Comparison of ENCODE assay signal across 30 cellular contexts in genomic region chr7:75690121-75690523, GRCh38. TPM values are rescaled to one million over a fixed set of nuclear protein-coding genes. Genes with fewer than 3 reads are reported as not detected.
DNase-seq lines count a peak whose midpoint lies in the region; ATAC-seq and TF ChIP-seq lines count a peak whose summit lies in the region.
"Had no signal": no experiment of that assay in that cellular context is flagged by ENCODE, and none has a peak within 500 bp of the region (broad histone marks: within the 10 kb centered on the region; RNA-seq: fewer than 3 reads in every experiment).

No MANE protein-coding gene starts in this region.

- ATAC-seq in GM21423 (IDR thresholded peaks at IDR 0.05; ENCODE audit: unreplicated experiment) = peak; percentile 49
- peak; percentile 53 to 54 for ATAC-seq in naive B cell (ENCODE audit: low read depth in 2 of 2)
- ATAC-seq in HG03159 (IDR thresholded peaks at IDR 0.05; ENCODE audit: unreplicated experiment) = no peak
- ATAC-seq in GM18870 (IDR thresholded peaks at IDR 0.05; ENCODE audit: unreplicated experiment) = no peak
- ATAC-seq: activated CD4-positive, CD25-positive, alpha-beta regulatory T cell treated with anti-CD3 and anti-CD28 coated beads, Interleukin-2, amount 50 U/mL, for 24 hours; heart right ventricle; naive thymus-derived CD4-positive, alpha-beta T cell; Panc1; T-helper 17 cell had no signal

- no peaks in the 10 kb centered on the region for H3K9me3 ChIP-seq in OCI-LY7 (ENCODE audit: low read length)
- H3K9me3 ChIP-seq: BE2C, heart right ventricle had no signal

- no peaks in the 10 kb centered on the region for H4K20me1 ChIP-seq in OCI-LY7 (ENCODE audit: insufficient read depth, low read length)

- no peaks in the 10 kb centered on the region for H3K27me3 ChIP-seq in GM06990 (replicated peaks; ENCODE audit: control insufficient read depth, insufficient read depth, low read length)
- H3K27me3 ChIP-seq: BE2C, heart right ventricle had no signal

- H3K27ac ChIP-seq in OCI-LY7 (ENCODE audit: low read depth, low read length, poor library complexity, severe bottlenecking) = peak overlapping the region; percentile 92
- H3K27ac ChIP-seq: heart right ventricle had no signal

- H3K4me1 ChIP-seq in OCI-LY7 (ENCODE audit: insufficient read depth, low read length, poor library complexity, severe bottlenecking) = peaks cover 88% of the 10 kb centered on the region
- H3K4me1 ChIP-seq: BE2C had no signal

- H3K9me2 ChIP-seq in OCI-LY7 (ENCODE audit: insufficient read depth, low read length) = no peaks in the 10 kb centered on the region

- no peak for TF ChIP-seq CTCF in GM06990 (IDR thresholded peaks at IDR 0.05; ENCODE audit: insufficient read depth, low read length, poor library complexity, severe bottlenecking)
- TF ChIP-seq CTCF in OCI-LY7 (conservative IDR thresholded peaks at IDR 0.05; ENCODE audit: low read length) = peak; percentile 46

- H3K4me1 Mint-ChIP-seq in naive B cell = peaks cover 29 to 58% (median 48%) of the 10 kb centered on the region in 3 donors

- H2AFZ ChIP-seq in OCI-LY7 (ENCODE audit: low read length) = peak overlapping the region; percentile 37; the same call in 1 of the 2 replicates

- H3K27ac Mint-ChIP-seq in naive B cell = peak overlapping the region in 5 of 6 donors; percentile 16 to 93 (median 80)
- H3K27ac Mint-ChIP-seq: mesothelial cell of epicardium; naive thymus-derived CD4-positive, alpha-beta T cell; T-helper 17 cell; type B pancreatic cell had no signal

- no peaks in the 10 kb centered on the region for H3K9me3 Mint-ChIP-seq in naive B cell
- H3K9me3 Mint-ChIP-seq: mesothelial cell of epicardium, type B pancreatic cell had no signal

- no TSS peak for BruUV-seq in OCI-LY7 (replicated peaks; lab: Mats Ljungman, UMichigan)

- POLR2A ChIA-PET in OCI-LY7 (lab: Charles Lee) = interaction anchor here (0.7 to 1.9 kb wide), 7 partner anchors 12 to 158 kb away, joined by 3 to 11 read pairs (median 3); no protein-coding TSS in a partner anchor

- no peaks in the 10 kb centered on the region for H3K79me2 ChIP-seq in OCI-LY7 (ENCODE audit: insufficient read depth, low read depth, low read length)

- peak overlapping the region in 6 of 8 donors; percentile 23 to 80 (median 66) for H3K4me3 Mint-ChIP-seq in naive B cell
- H3K4me3 Mint-ChIP-seq: brain; mesothelial cell of epicardium; naive thymus-derived CD4-positive, alpha-beta T cell; T-helper 17 cell; type B pancreatic cell had no signal

- H3K27me3 Mint-ChIP-seq in naive B cell = peaks cover 0 to 4% (median 0%) of the 10 kb centered on the region in 3 donors
- H3K27me3 Mint-ChIP-seq: brain, type B pancreatic cell had no signal

- no peaks in the 10 kb centered on the region for H3K36me3 Mint-ChIP-seq in naive B cell
- H3K36me3 Mint-ChIP-seq: mesothelial cell of epicardium, type B pancreatic cell had no signal

- DNase-seq in GM06990 (ENCODE audit: extremely low read depth, insufficient read length) (peak; percentile 44), OCI-LY7 (ENCODE audit: low spot score) (peak; percentile 82), naive B cell (no peak), GM03348 (ENCODE audit: low spot score) (no peak), NCI-H1436 treated with DMSO at 0.1 percent for 48 hours (lab: John Stamatoyannopoulos, UW) (no peak)
- DNase-seq: ACHN; activated CD4-positive, alpha-beta T cell treated with anti-CD3 and anti-CD28 coated beads, Interleukin-2, amount 50 U/mL, for 4 hours; activated naive CD4-positive, alpha-beta T cell; activated T-cell treated with anti-CD3 and anti-CD28 coated beads, Interleukin-2, amount 50 U/mL, for 48 hours; BE2C; DMS153; heart right ventricle; KBM-7; kidney; naive thymus-derived CD4-positive, alpha-beta T cell; NCI-H1092 treated with DMSO at 0.1 percent for 48 hours; NCI-H187 treated with DMSO at 0.1 percent for 48 hours; NCI-H526; occipital lobe; Right ventricle myocardium superior; stimulated activated CD4-positive, alpha-beta T cell treated with anti-CD3 and anti-CD28 coated beads, Interleukin-4, amount 100 ng/mL, for 24 hours; T-helper 17 cell had no signal

- H3K4me2 ChIP-seq in OCI-LY7 (ENCODE audit: low read length) = peak overlapping the region; percentile 90

- H3K36me3 ChIP-seq in GM06990 (ENCODE audit: control insufficient read depth, insufficient read depth, low read length) (no peaks in the 10 kb centered on the region), OCI-LY7 (ENCODE audit: insufficient read depth, low read length) (0 out of 2 replicates have a peak, but pooled peaks cover 4% of the 10 kb centered on the region)
- H3K36me3 ChIP-seq: BE2C had no signal

- CTCF ChIA-PET in OCI-LY7 (lab: Charles Lee; ENCODE audit: unreplicated experiment) = interaction anchor here (0.6 kb wide), 1 partner anchor 72 kb away, joined by 3 read pairs; no protein-coding TSS in a partner anchor

- intact Hi-C loops in OCI-LY7 (cut with micrococcal nuclease; ENCODE audit: unreplicated experiment) = no loop called here

- H3K4me3 ChIP-seq in GM06990 (replicated peaks; ENCODE audit: low read depth, low read length) (no peak overlapping the region), OCI-LY7 (ENCODE audit: low read depth, low read length, poor library complexity, severe bottlenecking) (peak overlapping the region; percentile 60)
- H3K4me3 ChIP-seq: heart right ventricle had no signal

RNA-seq across cellular contexts. Expression of gene HIP1, which starts 48.6 kb away (rescaled TPM):
- total RNA-seq in OCI-LY7 (2014; rRNA removed; shearing (Covaris generic)) = 15.0 and 15.8 TPM in 2 replicates
- 27.8 and 30.5 TPM in 2 replicates for total RNA-seq in OCI-LY7 (2022)
- 1 to 10 TPM; 2.5 to 7.8 (median 4.3) TPM for polyA plus RNA-seq in naive B cell (ENCODE audit: low read depth in 6 of 6)

Comparison
In these comparisons a context has a peak if more than half of its experiments do, and no peak if none do; other contexts are left out.
1. DNase-seq: peak in GM06990 (single experiment) and OCI-LY7 (single experiment); none in naive B cell (single experiment), GM03348 (single experiment) and NCI-H1436 treated with DMSO at 0.1 percent for 48 hours (single experiment).
2. ATAC-seq: peak in GM21423 (single experiment) and naive B cell (2 of 2); none in HG03159 (single experiment) and GM18870 (single experiment).